In the genomic region with DNA sequence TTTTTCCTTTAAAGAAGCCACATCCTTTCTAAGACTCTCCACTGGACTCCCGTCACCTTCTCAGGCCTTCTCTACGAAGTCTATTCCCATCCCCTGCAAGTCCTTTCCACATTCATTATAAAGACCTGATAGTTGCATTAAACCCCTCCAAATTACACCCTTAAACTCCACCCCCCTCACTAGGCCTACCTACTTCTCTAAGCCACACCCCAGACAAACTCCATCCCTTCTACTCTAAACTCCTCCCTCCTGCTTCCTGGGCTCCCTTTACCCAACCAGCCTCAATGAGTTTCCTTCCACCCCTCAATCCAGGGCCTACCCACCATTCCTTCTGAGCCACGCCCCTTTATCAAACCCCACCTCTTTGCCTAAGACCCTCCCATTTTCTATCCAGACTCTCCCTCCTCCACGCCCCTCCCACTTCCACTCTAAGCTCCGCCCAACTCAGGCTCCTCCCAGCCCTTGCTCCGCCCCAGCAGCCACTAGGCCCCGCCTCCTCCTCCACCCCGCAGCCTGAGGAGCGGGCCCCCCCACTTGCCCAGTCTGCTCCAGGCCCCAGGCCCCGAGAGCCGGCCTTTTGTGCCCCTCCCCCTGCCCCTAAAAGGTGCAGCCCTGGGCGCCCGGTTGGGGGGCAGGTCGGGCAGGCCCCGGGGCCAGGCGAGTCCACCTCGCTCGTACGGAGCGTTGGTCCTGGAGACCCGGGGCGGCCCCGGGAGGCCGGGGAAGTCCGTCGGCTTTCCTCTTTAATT, we compare ENCODE assay signal across 8 cellular contexts. TPM values are rescaled to one million over a fixed set of nuclear protein-coding genes. Genes with fewer than 3 reads are reported as not detected.
A peak's percentile ranks its signal among the peaks of the same experiment; 100 is the strongest.
DNase-seq lines count a peak whose midpoint lies in the region; ATAC-seq and TF ChIP-seq lines count a peak whose summit lies in the region.

No MANE protein-coding gene starts in this region.

- intact Hi-C loops in right cardiac atrium (cut with DNase I) (loop anchor here in 1 of 4 donors (10.0 kb wide), 1 partner anchor 84 kb away; no protein-coding TSS in a partner anchor), aorta (cut with DNase I) (loop anchor here in 1 of 2 donors (1.0 kb wide), 1 partner anchor 12 kb away; no protein-coding TSS in a partner anchor)

- H3K4me1 ChIP-seq in right cardiac atrium (ENCODE audit: control insufficient read depth, insufficient read depth, low read length) (no peaks in the 10 kb centered on the region), rectal smooth muscle tissue (ENCODE audit: control insufficient read depth, insufficient read depth, low read length) (peaks cover 5% of the 10 kb centered on the region), aorta (ENCODE audit: control insufficient read depth in 1 of 2, insufficient read depth in 2 of 2, low read length in 2 of 2) (no peaks in the 10 kb centered on the region)

- H3K27me3 Mint-ChIP-seq in T-helper 17 cell, result no peaks in the 10 kb centered on the region

- no peak overlapping the region for H3K9ac ChIP-seq in rectal smooth muscle tissue (ENCODE audit: low read length)

- 6% methylated on average over 26 of the region's 26 CpGs for WGBS in right cardiac atrium
- 6 to 7% methylated on average over 26 of the region's 26 CpGs for WGBS in aorta, 2 donors

- no peaks in the 10 kb centered on the region for H3K9me3 ChIP-seq in T-helper 17 cell (ENCODE audit: control insufficient read depth, low read length, poor library complexity, severe bottlenecking)
- no peaks in the 10 kb centered on the region for H3K9me3 ChIP-seq in right cardiac atrium (ENCODE audit: control insufficient read depth, low read length)
- no peaks in the 10 kb centered on the region for H3K9me3 ChIP-seq in aorta (ENCODE audit: control insufficient read depth, low read length)

- H3K27ac ChIP-seq in angular gyrus (ENCODE audit: low read depth, low read length) (peak overlapping the region; percentile 100), right cardiac atrium (ENCODE audit: low read length) (peak overlapping the region; percentile 99), rectal smooth muscle tissue (ENCODE audit: low read depth, low read length) (peak overlapping the region; percentile 100), aorta (ENCODE audit: low read depth in 1 of 2, low read length in 2 of 2) (peak overlapping the region; percentile 60 to 83)

- H3K4me3 ChIP-seq in right cardiac atrium (ENCODE audit: low read length), result peak overlapping the region; percentile 71
- H3K4me3 ChIP-seq in rectal smooth muscle tissue (ENCODE audit: low read length), result peak overlapping the region; percentile 91
- peak overlapping the region; percentile 70 to 82 for H3K4me3 ChIP-seq in aorta (ENCODE audit: low read length in 2 of 2)

- peak; percentile 49 for ATAC-seq in HG02870 (IDR thresholded peaks at IDR 0.05; ENCODE audit: unreplicated experiment)
- ATAC-seq in T-helper 17 cell, result peak; percentile 76
- peak; percentile 85 to 89 for ATAC-seq in right cardiac atrium
- peak; percentile 92 for ATAC-seq in aorta (ENCODE audit: low FRiP score)

- peaks cover 8% of the 10 kb centered on the region for H3K36me3 Mint-ChIP-seq in T-helper 17 cell (ENCODE audit: low read depth)

- peak; percentile 94 for DNase-seq in GM13977 (ENCODE audit: low spot score)
- DNase-seq in NCI-H1694 (lab: John Stamatoyannopoulos, UW), result peak; percentile 94
- DNase-seq in T-helper 17 cell, result peak; percentile 83 to 94 (median 90)
- DNase-seq in right cardiac atrium, result peak; percentile 93 to 96 (median 95)
- DNase-seq in aorta, result peak; percentile 95 to 97

- in situ Hi-C loops in GM13977 (cut with MboI; ENCODE audit: low pct_unique_long_range_greater_than_20kb, low sequenced_read_pairs, unreplicated experiment), result no loop called here

- no peak for TF ChIP-seq CTCF in GM13977 (IDR thresholded peaks at IDR 0.05; ENCODE audit: extremely low read depth, insufficient read depth, missing control alignments)

- H3K4me3 Mint-ChIP-seq in T-helper 17 cell, result peak overlapping the region; percentile 95

- H3K4me1 Mint-ChIP-seq in T-helper 17 cell, result peaks cover 17% of the 10 kb centered on the region

- H3K27me3 ChIP-seq in right cardiac atrium (ENCODE audit: control insufficient read depth, insufficient read depth) (no peaks in the 10 kb centered on the region), rectal smooth muscle tissue (ENCODE audit: control insufficient read depth, insufficient read depth, low read length) (no peaks in the 10 kb centered on the region), aorta (ENCODE audit: control insufficient read depth in 1 of 2, insufficient read depth in 2 of 2, low read length in 1 of 2) (no peaks in the 10 kb centered on the region)

- H3K36me3 ChIP-seq in rectal smooth muscle tissue (ENCODE audit: control insufficient read depth, insufficient read depth, low read length) (peaks cover 11% of the 10 kb centered on the region), aorta (ENCODE audit: control insufficient read depth in 1 of 2, insufficient read depth in 2 of 2, low read length in 1 of 2) (peaks cover 0 to 3% of the 10 kb centered on the region in 2 donors)

- peak overlapping the region; percentile 95 for H3K27ac Mint-ChIP-seq in T-helper 17 cell

RNA-seq across cellular contexts. Expression of gene FIZ1, which starts 0.4 kb away (rescaled TPM):
- total RNA-seq in T-helper 17 cell (10 to 100 TPM in 1 of 2 donors, 1 to 10 TPM in 1; 9.2 to 10.7 TPM), right cardiac atrium (10 to 100 TPM; 17.5 to 20.0 (median 18.4) TPM), aorta (10 to 100 TPM; 12.7 to 13.2 TPM)
- polyA plus RNA-seq in right cardiac atrium (16.3 TPM), aorta (10 to 100 TPM in 1 of 2 donors, 1 to 10 TPM in 1; 2.8 to 12.6 TPM)

RNA-seq across cellular contexts. Expression of gene ZNF524, which starts 1.2 kb away (rescaled TPM):
- total RNA-seq in T-helper 17 cell (10 to 100 TPM; 16.6 to 17.0 TPM), right cardiac atrium (10 to 100 TPM; 11.4 to 18.5 (median 17.5) TPM), aorta (10 to 100 TPM; 13.2 to 17.3 TPM)
- polyA plus RNA-seq in right cardiac atrium (27.1 TPM), aorta (10 to 100 TPM; 13.4 to 38.8 TPM)

RNA-seq across cellular contexts. Expression of gene ZNF865, which starts 6.6 kb away (rescaled TPM):
- total RNA-seq in T-helper 17 cell (10 to 100 TPM; 12.6 to 12.8 TPM), right cardiac atrium (10 to 100 TPM; 19.4 to 20.8 (median 20.2) TPM), aorta (10 to 100 TPM; 13.4 to 16.4 TPM)
- polyA plus RNA-seq in right cardiac atrium (17.2 TPM), aorta (1 to 10 TPM; 1.1 to 5.7 TPM)

RNA-seq across cellular contexts. Expression of gene ZNF579, which starts 18.2 kb away (rescaled TPM):
- 1 to 10 TPM; 5.9 to 6.2 TPM for total RNA-seq in T-helper 17 cell
- total RNA-seq in right cardiac atrium, result 10 to 100 TPM; 12.4 to 15.5 (median 14.2) TPM
- polyA plus RNA-seq in right cardiac atrium, result 10.2 TPM
- total RNA-seq in aorta, result 10 to 100 TPM; 12.9 to 13.1 TPM
- polyA plus RNA-seq in aorta, result 10 to 100 TPM in 1 of 2 donors, under 1 TPM in 1; 0.63 to 12.6 TPM

RNA-seq across cellular contexts. Expression of gene ZNF784, which starts 25.5 kb away (rescaled TPM):
- total RNA-seq in T-helper 17 cell (10 to 100 TPM; 11.3 to 13.8 TPM), right cardiac atrium (10 to 100 TPM; 11.5 to 16.3 (median 13.3) TPM), aorta (1 to 10 TPM; 5.1 to 5.3 TPM)
- polyA plus RNA-seq in right cardiac atrium (13.0 TPM), aorta (10 to 100 TPM in 1 of 2 donors, 1 to 10 TPM in 1; 4.8 to 27.2 TPM)

Comparison
In these comparisons a context has a peak if more than half of its experiments do, and no peak if none do; other contexts are left out.
1. Peak in every context shown above with its lines: DNase-seq, ATAC-seq, H3K4me3 ChIP-seq and H3K27ac ChIP-seq.